ENCODE assay signal across 8 cellular contexts in the genomic region with DNA sequence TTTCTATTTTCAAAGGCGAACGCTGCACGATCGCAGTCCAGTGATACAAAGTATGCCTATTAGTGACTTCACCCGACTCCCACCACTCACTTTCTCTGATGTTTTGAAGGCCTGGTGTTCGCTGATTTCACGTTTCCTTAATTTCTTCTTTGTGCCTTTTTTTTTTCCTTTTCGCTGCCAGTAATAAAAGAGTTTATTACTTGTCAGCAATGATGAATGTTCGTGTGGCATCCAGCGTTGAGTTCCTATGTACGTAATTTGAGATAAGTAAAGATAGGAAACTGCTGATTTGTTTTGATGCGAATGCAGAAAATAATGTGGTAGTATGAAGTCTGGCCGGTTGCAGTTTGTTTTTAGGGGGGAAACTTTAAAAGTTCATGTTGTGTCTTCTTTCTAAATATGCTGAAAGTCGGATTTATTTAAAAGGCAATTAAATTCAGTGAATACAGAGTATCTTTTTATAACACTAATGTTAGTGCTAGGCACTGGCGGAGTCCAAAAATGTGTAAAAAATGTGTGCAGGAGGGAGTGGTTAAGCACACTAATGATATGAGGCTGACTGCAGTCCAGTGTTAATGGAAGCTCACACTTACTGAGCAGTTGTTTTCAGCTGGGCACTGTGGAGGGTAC. TPM values are rescaled to one million over a fixed set of nuclear protein-coding genes. Genes with fewer than 3 reads are reported as not detected.
DNase-seq lines count a peak whose midpoint lies in the region; ATAC-seq and TF ChIP-seq lines count a peak whose summit lies in the region.

No MANE protein-coding gene starts in this region.

- peaks cover 5% of the 10 kb centered on the region for H3K27me3 Mint-ChIP-seq in activated CD4-positive, alpha-beta memory T cell treated with anti-CD3 and anti-CD28 coated beads for 36 hours
- H3K27me3 Mint-ChIP-seq in glutamatergic neuron (ENCODE audit: unreplicated experiment) (peaks cover 12% of the 10 kb centered on the region), progenitor cell of endocrine pancreas (no peaks in the 10 kb centered on the region)

- POLR2A ChIA-PET in HEK293T (lab: Yijun Ruan, JAX) = interaction anchor here (0.7 to 4.5 kb wide), 5 partner anchors 10 to 143 kb away, joined by 3 to 80 read pairs (median 6); a partner anchor contains a TSS
- POLR2A ChIA-PET in activated CD4-positive, alpha-beta memory T cell treated with anti-CD3 and anti-CD28 coated beads for 36 hours (lab: Charles Lee) = interaction anchor here (0.6 to 5.8 kb wide), 5 partner anchors 8 to 136 kb away, joined by 3 to 116 read pairs (median 4); a partner anchor contains a TSS

- TF ChIP-seq CTCF in glutamatergic neuron (IDR thresholded peaks at IDR 0.05; ENCODE audit: partially characterized antibody, unreplicated experiment) (no peak), progenitor cell of endocrine pancreas (IDR thresholded peaks at IDR 0.05; ENCODE audit: unreplicated experiment) (no peak)

- peak; percentile 10 for DNase-seq in AG20443 (ENCODE audit: low spot score)
- no peak for DNase-seq in HEK293T (ENCODE audit: extremely low spot score)
- DNase-seq in activated CD4-positive, alpha-beta memory T cell treated with anti-CD3 and anti-CD28 coated beads for 36 hours = no peak
- DNase-seq in glutamatergic neuron = no peak
- no peak for DNase-seq in progenitor cell of endocrine pancreas (ENCODE audit: low spot score, unreplicated experiment)
- DNase-seq in cortex of kidney (lab: John Stamatoyannopoulos, UW) = no peak
- DNase-seq in occipital lobe (lab: John Stamatoyannopoulos, UW) = no peak

- CTCF ChIA-PET in HEK293T (lab: Yijun Ruan, JAX) = interaction anchor here (5.7 kb wide), 1 partner anchor 15 kb away, joined by 27 read pairs; a partner anchor contains a TSS
- CTCF ChIA-PET in activated CD4-positive, alpha-beta memory T cell treated with anti-CD3 and anti-CD28 coated beads for 36 hours (lab: Charles Lee) = interaction anchor here (0.6 to 4.3 kb wide), 6 partner anchors 14 to 143 kb away, joined by 3 to 57 read pairs (median 4); a partner anchor contains a TSS

- H3K36me3 Mint-ChIP-seq in activated CD4-positive, alpha-beta memory T cell treated with anti-CD3 and anti-CD28 coated beads for 36 hours = peaks cover 2% of the 10 kb centered on the region
- H3K36me3 Mint-ChIP-seq in glutamatergic neuron (ENCODE audit: unreplicated experiment) (no peaks in the 10 kb centered on the region), progenitor cell of endocrine pancreas (ENCODE audit: insufficient read depth) (peaks cover 6% of the 10 kb centered on the region)

- H3K27ac Mint-ChIP-seq in activated CD4-positive, alpha-beta memory T cell treated with anti-CD3 and anti-CD28 coated beads for 36 hours = peak overlapping the region; percentile 59
- H3K27ac Mint-ChIP-seq in glutamatergic neuron (ENCODE audit: unreplicated experiment) (peak overlapping the region; percentile 75), progenitor cell of endocrine pancreas (peak overlapping the region; percentile 92)

- intact Hi-C loops in activated CD4-positive, alpha-beta memory T cell treated with anti-CD3 and anti-CD28 coated beads for 36 hours (cut with micrococcal nuclease) = loop anchor here (1.0 to 5.0 kb wide), 4 partner anchors 14 to 136 kb away; a partner anchor contains a TSS

- H3K4me3 Mint-ChIP-seq in activated CD4-positive, alpha-beta memory T cell treated with anti-CD3 and anti-CD28 coated beads for 36 hours = peak overlapping the region; percentile 86
- H3K4me3 Mint-ChIP-seq in glutamatergic neuron (ENCODE audit: unreplicated experiment) (peak overlapping the region; percentile 96), progenitor cell of endocrine pancreas (ENCODE audit: low read depth) (peak overlapping the region; percentile 95)

- no peak for ATAC-seq in HG02885 (IDR thresholded peaks at IDR 0.05; ENCODE audit: poor library complexity, unreplicated experiment)

- peaks cover 20% of the 10 kb centered on the region for H3K4me1 Mint-ChIP-seq in activated CD4-positive, alpha-beta memory T cell treated with anti-CD3 and anti-CD28 coated beads for 36 hours (ENCODE audit: low read depth)
- peaks cover 18% of the 10 kb centered on the region for H3K4me1 Mint-ChIP-seq in glutamatergic neuron (ENCODE audit: low read depth, unreplicated experiment)
- H3K4me1 Mint-ChIP-seq in progenitor cell of endocrine pancreas (ENCODE audit: low read depth) = peaks cover 24% of the 10 kb centered on the region

- H3K9me3 Mint-ChIP-seq in activated CD4-positive, alpha-beta memory T cell treated with anti-CD3 and anti-CD28 coated beads for 36 hours = no peaks in the 10 kb centered on the region
- H3K9me3 Mint-ChIP-seq in glutamatergic neuron (ENCODE audit: unreplicated experiment) (peaks cover 12% of the 10 kb centered on the region), progenitor cell of endocrine pancreas (ENCODE audit: low read depth) (no peaks in the 10 kb centered on the region)

TF ChIP-seq in HEK293T, 16 proteins besides CTCF, POLR2A, EP300 and RAD21:
- no peak for TF ChIP-seq BHLHE40 (IDR thresholded peaks at IDR 0.05; ENCODE audit: borderline replicate concordance)
- TF ChIP-seq LEF1 (IDR thresholded peaks at IDR 0.05; ENCODE audit: borderline replicate concordance) = no peak
- no peak for TF ChIP-seq ELF4 (IDR thresholded peaks at IDR 0.05)
- peak; percentile 88 for TF ChIP-seq ZNF384 (IDR thresholded peaks at IDR 0.05)
- no peak for TF ChIP-seq NFRKB (IDR thresholded peaks at IDR 0.05)
- peak; percentile 59; the same call in 1 of the 2 replicates for TF ChIP-seq CTBP1 (IDR thresholded peaks at IDR 0.05; ENCODE audit: borderline replicate concordance)
- TF ChIP-seq TARDBP (IDR thresholded peaks at IDR 0.05) = no peak
- TF ChIP-seq, protein P1, sequence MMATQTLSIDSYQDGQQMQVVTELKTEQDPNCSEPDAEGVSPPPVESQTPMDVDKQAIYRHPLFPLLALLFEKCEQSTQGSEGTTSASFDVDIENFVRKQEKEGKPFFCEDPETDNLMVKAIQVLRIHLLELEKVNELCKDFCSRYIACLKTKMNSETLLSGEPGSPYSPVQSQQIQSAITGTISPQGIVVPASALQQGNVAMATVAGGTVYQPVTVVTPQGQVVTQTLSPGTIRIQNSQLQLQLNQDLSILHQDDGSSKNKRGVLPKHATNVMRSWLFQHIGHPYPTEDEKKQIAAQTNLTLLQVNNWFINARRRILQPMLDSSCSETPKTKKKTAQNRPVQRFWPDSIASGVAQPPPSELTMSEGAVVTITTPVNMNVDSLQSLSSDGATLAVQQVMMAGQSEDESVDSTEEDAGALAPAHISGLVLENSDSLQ (IDR thresholded peaks at IDR 0.05) = peak; percentile 94
- no peak for TF ChIP-seq HDGF (IDR thresholded peaks at IDR 0.05; ENCODE audit: borderline replicate concordance)
- TF ChIP-seq SUZ12 (IDR thresholded peaks at IDR 0.05) = no peak
- TF ChIP-seq FOXM1 (IDR thresholded peaks at IDR 0.05; ENCODE audit: borderline replicate concordance) = no peak
- TF ChIP-seq FOXK2 (IDR thresholded peaks at IDR 0.05) = no peak

RNA-seq across cellular contexts. Expression of a gene that starts 0.8 kb away (rescaled TPM):
- total RNA-seq in activated CD4-positive, alpha-beta memory T cell treated with anti-CD3 and anti-CD28 coated beads for 36 hours = 10 to 100 TPM; 11.8 to 12.2 TPM
- total RNA-seq in glutamatergic neuron (ENCODE audit: unreplicated experiment) = 20.0 TPM
- 23.7 and 24.1 TPM in 2 replicates for total RNA-seq in progenitor cell of endocrine pancreas
- 53.5 TPM for total RNA-seq in occipital lobe

RNA-seq across cellular contexts. Expression of a gene that starts 14.2 kb away (rescaled TPM):
- 10 to 100 TPM; 13.2 to 14.3 TPM for total RNA-seq in activated CD4-positive, alpha-beta memory T cell treated with anti-CD3 and anti-CD28 coated beads for 36 hours
- 108 TPM for total RNA-seq in glutamatergic neuron (ENCODE audit: unreplicated experiment)
- total RNA-seq in progenitor cell of endocrine pancreas = 34.8 and 38.3 TPM in 2 replicates
- total RNA-seq in occipital lobe = 68.5 TPM
